Comparison of ENCODE assay signal across 8 cellular contexts in genomic region chr13:36999054-36999927, GRCh38. TPM values are rescaled to one million over a fixed set of nuclear protein-coding genes. Genes with fewer than 3 reads are reported as not detected.
A peak's percentile ranks its signal among the peaks of the same experiment; 100 is the strongest.
DNase-seq lines count a peak whose midpoint lies in the region; ATAC-seq and TF ChIP-seq lines count a peak whose summit lies in the region.

Gene ALG5, minus strand, starts transcription at chr13:36999340. Its CDS starts 40 bp downstream, at chr13:36999300.

- intact Hi-C loops in testis (cut with DNase I; ENCODE audit: low total_unique reads) = no loop called here

- H3K4me3 ChIP-seq in osteoblast (ENCODE audit: insufficient read depth, low read length) = peak within 1 kb of the TSS; percentile 94
- H3K4me3 ChIP-seq in testis = peak within 1 kb of the TSS; percentile 92 to 94

- peaks cover 56% of the 10 kb centered on the region for H3K79me2 ChIP-seq in osteoblast (ENCODE audit: insufficient read depth, low read length)

- peak within 1 kb of the TSS; percentile 81 for H2AFZ ChIP-seq in osteoblast (ENCODE audit: low read length)

- TF ChIP-seq POLR2A in GM10847 (IDR thresholded peaks at IDR 0.05; ENCODE audit: extremely low read depth, insufficient read length) = peak; percentile 94
- TF ChIP-seq POLR2A in testis (IDR thresholded peaks at IDR 0.05) = no peak

- ATAC-seq in HG02571 (IDR thresholded peaks at IDR 0.05; ENCODE audit: unreplicated experiment) = peak; percentile 59
- peak; percentile 83 for ATAC-seq in SK-N-SH treated with all-trans-retinoic acid at 6 μM for 48 hours

- H3K27me3 Mint-ChIP-seq in activated naive CD4-positive, alpha-beta T cell treated with anti-CD3 and anti-CD28 coated beads, Interleukin-2, amount 50 U/mL, for 24 hours = no peaks in the 10 kb centered on the region

- H3K36me3 Mint-ChIP-seq in activated naive CD4-positive, alpha-beta T cell treated with anti-CD3 and anti-CD28 coated beads, Interleukin-2, amount 50 U/mL, for 24 hours = peaks cover 7% of the 10 kb centered on the region

- H3K36me3 ChIP-seq in osteoblast (ENCODE audit: insufficient read depth, low read length) = peaks cover 14% of the 10 kb centered on the region
- no peaks in the 10 kb centered on the region for H3K36me3 ChIP-seq in testis (ENCODE audit: low read depth, missing control alignments)

- TF ChIP-seq CTCF in osteoblast (IDR thresholded peaks at IDR 0.05; ENCODE audit: extremely low read depth, low read depth, low read length) = peak; percentile 86
- peak; percentile 91 to 98 (median 97) for TF ChIP-seq CTCF in testis (IDR thresholded peaks at IDR 0.05)

- 0 to 1% methylated on average over 46 to 48 of the region's 54 CpGs for whole genome bisulfite sequencing in testis, 2 donors

- H3K4me2 ChIP-seq in osteoblast (ENCODE audit: insufficient read depth, low read length) = peak within 1 kb of the TSS; percentile 93

- H4K20me1 ChIP-seq in osteoblast (ENCODE audit: insufficient read depth, low read length) = no peaks in the 10 kb centered on the region

- H3K4me1 Mint-ChIP-seq in activated naive CD4-positive, alpha-beta T cell treated with anti-CD3 and anti-CD28 coated beads, Interleukin-2, amount 50 U/mL, for 24 hours = peaks cover 42% of the 10 kb centered on the region

- DNase-seq in NCI-H1048 (lab: John Stamatoyannopoulos, UW) = peak; percentile 22
- DNase-seq in globus pallidus (ENCODE audit: low spot score) = peak; percentile 89
- DNase-seq in osteoblast (ENCODE audit: insufficient read length, low spot score, missing footprints) = peak; percentile 92
- peak; percentile 93 for DNase-seq in testis

- H3K27me3 ChIP-seq in osteoblast (ENCODE audit: insufficient read depth, low read length) (no peaks in the 10 kb centered on the region), testis (no peaks in the 10 kb centered on the region)

- peaks cover 22% of the 10 kb centered on the region for H3K4me1 ChIP-seq in osteoblast (ENCODE audit: insufficient read depth, low read length)
- H3K4me1 ChIP-seq in testis = peaks cover 8% of the 10 kb centered on the region

- H3K27ac Mint-ChIP-seq in activated naive CD4-positive, alpha-beta T cell treated with anti-CD3 and anti-CD28 coated beads, Interleukin-2, amount 50 U/mL, for 24 hours = peak within 1 kb of the TSS; percentile 100

- H3K9me3 ChIP-seq in osteoblast (ENCODE audit: low read depth, low read length) (no peaks in the 10 kb centered on the region), testis (no peaks in the 10 kb centered on the region)

- H3K4me3 Mint-ChIP-seq in activated naive CD4-positive, alpha-beta T cell treated with anti-CD3 and anti-CD28 coated beads, Interleukin-2, amount 50 U/mL, for 24 hours = peak within 1 kb of the TSS; percentile 99

- H3K9me3 Mint-ChIP-seq in activated naive CD4-positive, alpha-beta T cell treated with anti-CD3 and anti-CD28 coated beads, Interleukin-2, amount 50 U/mL, for 24 hours = no peaks in the 10 kb centered on the region

- H3K27ac ChIP-seq in osteoblast (ENCODE audit: low read depth, low read length) (peak within 1 kb of the TSS; percentile 98), testis (peak within 1 kb of the TSS; percentile 96 to 98)

TF ChIP-seq in SK-N-SH treated with all-trans-retinoic acid at 6 μM for 48 hours, 23 proteins besides CTCF, POLR2A, EP300 and RAD21:
- TF ChIP-seq SNAI2 (CRISPR knock-in tag; IDR thresholded peaks at IDR 0.05) (0 out of 2 replicates have a peak, but pooled peaks have one; percentile 51), ESRRG (CRISPR knock-in tag; IDR thresholded peaks at IDR 0.05) (no peak)

RNA-seq across cellular contexts. Expression of gene ALG5, which starts in this region (rescaled TPM):
- total RNA-seq in osteoblast (39.4 and 42.1 TPM in 2 replicates), testis (10 to 100 TPM; 16.8 to 18.0 TPM)
- polyA plus RNA-seq in testis (ENCODE audit: insufficient read depth, low read depth, low replicate concordance) = 27.1 TPM

Comparison
In these comparisons a context has a peak if more than half of its experiments do, and no peak if none do; other contexts are left out.
1. Peak in every context shown above with its lines: DNase-seq, ATAC-seq, H3K4me3 ChIP-seq and H3K27ac ChIP-seq.
2. DNase-seq: peak in every context shown above with its lines; median percentile 93 in testis; 92 in osteoblast; 89 in globus pallidus; 22 in NCI-H1048.